Comparison of ENCODE assay signal across 10 cellular contexts in genomic region chr19:7391218-7391670, GRCh38. TPM values are rescaled to one million over a fixed set of nuclear protein-coding genes. Genes with fewer than 3 reads are reported as not detected.
DNase-seq lines count a peak whose midpoint lies in the region; TF ChIP-seq lines count a peak whose summit lies in the region.
"Had no signal": no experiment of that assay in that cellular context is flagged by ENCODE, and none has a peak within 500 bp of the region (broad histone marks: within the 10 kb centered on the region; RNA-seq: fewer than 3 reads in every experiment).

No MANE protein-coding gene starts in this region.

- no peak for DNase-seq in CD8-positive, alpha-beta memory T cell
- DNase-seq in HT1080 (ENCODE audit: low read depth): peak; percentile 95
- DNase-seq in mammary epithelial cell: peak; percentile 81
- DNase-seq in mesothelial cell of epicardium (ENCODE audit: low spot score in 2 of 2, unreplicated experiment in 2 of 2): no peak
- DNase-seq in OCI-M1 (lab: John Stamatoyannopoulos, UW): no peak
- DNase-seq in tibial nerve (ENCODE audit: low spot score in 2 of 2): no peak
- no peak for DNase-seq in DMS114 treated with DMSO at 0.1 percent for 48 hours (lab: John Stamatoyannopoulos, UW; ENCODE audit: unreplicated experiment)
- no peak for DNase-seq in stimulated activated CD4-positive, alpha-beta T cell treated with anti-CD3 and anti-CD28 coated beads, Interleukin-12 subunit alpha, Interleukin-12 subunit beta, amount 100 ng/mL, for 4 hours
- DNase-seq: NCI-H2081 treated with DMSO at 0.1 percent for 48 hours had no signal

- H3K4me1 Mint-ChIP-seq in CD8-positive, alpha-beta memory T cell: peaks cover 24 to 39% (median 36%) of the 10 kb centered on the region in 3 donors
- H3K4me1 Mint-ChIP-seq in mesothelial cell of epicardium: peaks cover 15% of the 10 kb centered on the region

- no peaks in the 10 kb centered on the region for H3K27me3 ChIP-seq in CD8-positive, alpha-beta memory T cell (ENCODE audit: insufficient read depth, low read length, poor library complexity, severe bottlenecking)
- H3K27me3 ChIP-seq in mammary epithelial cell (ENCODE audit: insufficient read depth, low read length): no peaks in the 10 kb centered on the region
- no peaks in the 10 kb centered on the region for H3K27me3 ChIP-seq in tibial nerve

- WGBS in mammary epithelial cell (ENCODE audit: low coverage, missing lambda C conversion rate): 82% methylated on average over 9 of the region's 14 CpGs
- WGBS in tibial nerve, 2 donors: 81 to 83% methylated on average over 14 of the region's 14 CpGs

- peaks cover 3 to 51% (median 10%) of the 10 kb centered on the region in 3 donors for H3K36me3 Mint-ChIP-seq in CD8-positive, alpha-beta memory T cell
- H3K36me3 Mint-ChIP-seq in mesothelial cell of epicardium: peaks cover 2% of the 10 kb centered on the region

- peak overlapping the region in 1 of 7 donors; percentile 42 for H3K4me3 Mint-ChIP-seq in CD8-positive, alpha-beta memory T cell
- no peak overlapping the region for H3K4me3 Mint-ChIP-seq in mesothelial cell of epicardium

- dilution Hi-C loops in mammary epithelial cell (cut with HindIII; ENCODE audit: low sequenced_read_pairs): no loop called here

- H4K20me1 ChIP-seq in mammary epithelial cell (ENCODE audit: insufficient read depth, low read length): no peaks in the 10 kb centered on the region

- peak overlapping the region in 5 of 8 donors; percentile 8 to 66 (median 28) for H3K27ac Mint-ChIP-seq in CD8-positive, alpha-beta memory T cell
- peak overlapping the region; percentile 73 for H3K27ac Mint-ChIP-seq in mesothelial cell of epicardium

- TF ChIP-seq CTCF in mammary epithelial cell (conservative IDR thresholded peaks at IDR 0.05 in 1 of 2, IDR thresholded peaks at IDR 0.05 in 1 of 2; ENCODE audit: extremely low read depth in 1 of 2, insufficient read depth in 1 of 2, low read depth in 1 of 2, low read length in 2 of 2) (no peak), mesothelial cell of epicardium (IDR thresholded peaks at IDR 0.05; ENCODE audit: unreplicated experiment) (no peak), tibial nerve (IDR thresholded peaks at IDR 0.05) (no peak)

- in situ Hi-C loops in mammary epithelial cell (cut with MboI; ENCODE audit: low sequenced_read_pairs in 2 of 2): loop anchor here (10.0 to 25.0 kb wide), 2 partner anchors 134 to 146 kb away; partner anchors contain the start of genes MCOLN1 (in 1 of the 2) and PNPLA6 (in 1 of the 2)

- H3K27me3 Mint-ChIP-seq in CD8-positive, alpha-beta memory T cell: peaks cover 0 to 1% of the 10 kb centered on the region in 2 donors
- no peaks in the 10 kb centered on the region for H3K27me3 Mint-ChIP-seq in mesothelial cell of epicardium (ENCODE audit: low read depth)

- no peak for TF ChIP-seq POLR2A in tibial nerve (IDR thresholded peaks at IDR 0.05)

- no peak overlapping the region for H3K4me3 ChIP-seq in CD8-positive, alpha-beta memory T cell (ENCODE audit: low read length)
- peak overlapping the region in 1 of 3 experiments; percentile 3 for H3K4me3 ChIP-seq in mammary epithelial cell (replicated peaks in 1 of 3; ENCODE audit: insufficient read depth in 1 of 3, low read depth in 2 of 3, low read length in 3 of 3)
- H3K4me3 ChIP-seq in tibial nerve: no peak overlapping the region
- H3K4me3 ChIP-seq: prostate gland had no signal

- H2AFZ ChIP-seq in mammary epithelial cell (ENCODE audit: low read depth, low read length): peak overlapping the region; percentile 68

- BruUV-seq in mammary epithelial cell (replicated peaks; lab: Mats Ljungman, UMichigan): no TSS peak

- CTCF ChIA-PET in CD8-positive, alpha-beta memory T cell (lab: Charles Lee): no interaction called here
- CTCF ChIA-PET in mammary epithelial cell (lab: Charles Lee; ENCODE audit: low non-redundant PET): no interaction called here

- H3K4me2 ChIP-seq in mammary epithelial cell (ENCODE audit: insufficient read depth, low read depth, low read length): peak overlapping the region; percentile 30

- no peak overlapping the region for H3K27ac ChIP-seq in CD8-positive, alpha-beta memory T cell (ENCODE audit: low read depth, low read length)
- peak overlapping the region; percentile 49 for H3K27ac ChIP-seq in mammary epithelial cell (ENCODE audit: insufficient read depth, low read depth, low read length)
- peak overlapping the region in 1 of 4 donors; percentile 17 for H3K27ac ChIP-seq in tibial nerve
- H3K27ac ChIP-seq: prostate gland had no signal

- intact Hi-C loops in mammary epithelial cell (cut with micrococcal nuclease): loop anchor here (5.0 kb wide), 1 partner anchor 131 kb away; the partner anchor contains the start of gene MCOLN1

- no peak for TF ChIP-seq EP300 in tibial nerve (IDR thresholded peaks at IDR 0.05)

- no peaks in the 10 kb centered on the region for H3K9me3 Mint-ChIP-seq in CD8-positive, alpha-beta memory T cell
- no peaks in the 10 kb centered on the region for H3K9me3 Mint-ChIP-seq in mesothelial cell of epicardium

- peaks cover 31% of the 10 kb centered on the region for H3K4me1 ChIP-seq in CD8-positive, alpha-beta memory T cell (ENCODE audit: insufficient read depth, low read length)
- peaks cover 10% of the 10 kb centered on the region for H3K4me1 ChIP-seq in mammary epithelial cell (ENCODE audit: insufficient read depth, low read length)
- peaks cover 0 to 18% (median 9%) of the 10 kb centered on the region in 4 donors for H3K4me1 ChIP-seq in tibial nerve
- H3K4me1 ChIP-seq: prostate gland had no signal

- H3K36me3 ChIP-seq in CD8-positive, alpha-beta memory T cell (ENCODE audit: insufficient read depth, low read length): peaks cover 17% of the 10 kb centered on the region
- H3K36me3 ChIP-seq in mammary epithelial cell (ENCODE audit: insufficient read depth, low read length) (no peaks in the 10 kb centered on the region), tibial nerve (peaks cover 0 to 35% (median 0%) of the 10 kb centered on the region in 3 donors)
- H3K36me3 ChIP-seq: prostate gland had no signal

- POLR2A ChIA-PET in CD8-positive, alpha-beta memory T cell (lab: Charles Lee): no interaction called here

- H3K79me2 ChIP-seq in mammary epithelial cell (ENCODE audit: insufficient read depth, low read length): peaks cover 13% of the 10 kb centered on the region

- H3K9ac ChIP-seq in mammary epithelial cell (ENCODE audit: insufficient read depth, low read length): peak overlapping the region; percentile 13

- no peaks in the 10 kb centered on the region for H3K9me3 ChIP-seq in CD8-positive, alpha-beta memory T cell (ENCODE audit: low read length)
- H3K9me3 ChIP-seq in mammary epithelial cell (replicated peaks; ENCODE audit: insufficient read depth, low read length) (no peaks in the 10 kb centered on the region), tibial nerve (no peaks in the 10 kb centered on the region)
- H3K9me3 ChIP-seq: prostate gland had no signal

RNA-seq across cellular contexts. Expression of gene ARHGEF18, which starts 42.5 kb away (rescaled TPM):
- total RNA-seq in CD8-positive, alpha-beta memory T cell: 10 to 100 TPM; 51.0 to 53.3 TPM
- polyA plus RNA-seq in CD8-positive, alpha-beta memory T cell: 9.6 TPM
- total RNA-seq in HT1080 (2014; rRNA removed; shearing (Covaris generic)): 20.5 and 20.7 TPM in 2 replicates
- 15.0 and 17.3 TPM in 2 replicates for polyA plus RNA-seq in HT1080 (2015; cell fraction: cytosol; rRNA removed)
- polyA plus RNA-seq in HT1080 (2015; cell fraction: nucleus; rRNA removed): 22.2 and 23.3 TPM in 2 replicates
- total RNA-seq in mammary epithelial cell: 10 to 100 TPM; 36.0 to 50.2 TPM
- 10.1 TPM for polyA plus RNA-seq in mammary epithelial cell
- 12.3 TPM for polyA minus RNA-seq in mammary epithelial cell
- total RNA-seq in mesothelial cell of epicardium: 45.3 to 50.3 TPM (median 47.8 TPM) in 3 replicates
- 10 to 100 TPM; 19.9 to 58.5 (median 31.9) TPM for total RNA-seq in tibial nerve

Comparison
In these comparisons a context has a peak if more than half of its experiments do, and no peak if none do; other contexts are left out.
1. DNase-seq: peak in HT1080 (single experiment) and mammary epithelial cell (single experiment); none in CD8-positive, alpha-beta memory T cell (0 of 5), mesothelial cell of epicardium (0 of 2), OCI-M1 (single experiment), tibial nerve (0 of 2), DMS114 treated with DMSO at 0.1 percent for 48 hours (single experiment) and stimulated activated CD4-positive, alpha-beta T cell treated with anti-CD3 and anti-CD28 coated beads, Interleukin-12 subunit alpha, Interleukin-12 subunit beta, amount 100 ng/mL, for 4 hours (single experiment).